In genomic region chr5:180088561-180088960, GRCh38 we compare ENCODE assay signal across 21 cellular contexts.
"Had no signal": no experiment of that assay in that cellular context is flagged by ENCODE, and none has a peak within 500 bp of the region (broad histone marks: within the 10 kb centered on the region; RNA-seq: fewer than 3 reads in every experiment).

No MANE protein-coding gene starts in this region.

- H3K4me3 ChIP-seq: breast epithelium, colonic mucosa, left ventricle myocardium inferior, lung, mucosa of descending colon, upper lobe of left lung, vagina had no signal

- H3K27ac Mint-ChIP-seq: activated CD4-positive, alpha-beta memory T cell treated with anti-CD3 and anti-CD28 coated beads for 36 hours; stimulated activated memory B cell treated with anti-CD40 and anti-IgM and Interleukin-4, amounts not matched to agents 10 μg/mL and 1 μg/mL and 100 μg/mL, for 72 hours; stimulated activated naive CD8-positive, alpha-beta T cell treated with anti-CD3 and anti-CD28 coated beads, Interleukin-15, amount 100 ng/mL, for 72 hours had no signal

- H3K4me3 Mint-ChIP-seq: activated CD4-positive, alpha-beta memory T cell treated with anti-CD3 and anti-CD28 coated beads for 36 hours; stimulated activated memory B cell treated with anti-CD40 and anti-IgM and Interleukin-4, amounts not matched to agents 10 μg/mL and 1 μg/mL and 100 μg/mL, for 72 hours had no signal

- H3K9me3 ChIP-seq: breast epithelium, colonic mucosa, left ventricle myocardium inferior, mucosa of descending colon, upper lobe of left lung, vagina had no signal

- H3K27me3 ChIP-seq: breast epithelium, colonic mucosa, upper lobe of left lung, vagina had no signal

- ATAC-seq: mucosa of descending colon; sciatic nerve; stimulated activated memory B cell treated with anti-CD40 and anti-IgM and Interleukin-4, amounts not matched to agents 10 μg/mL and 1 μg/mL and 100 μg/mL, for 72 hours; stimulated activated naive CD8-positive, alpha-beta T cell treated with anti-CD3 and anti-CD28 coated beads, Interleukin-15, amount 100 ng/mL, for 72 hours had no signal

- H3K9me3 Mint-ChIP-seq: activated CD4-positive, alpha-beta memory T cell treated with anti-CD3 and anti-CD28 coated beads for 36 hours; stimulated activated memory B cell treated with anti-CD40 and anti-IgM and Interleukin-4, amounts not matched to agents 10 μg/mL and 1 μg/mL and 100 μg/mL, for 72 hours; stimulated activated naive CD8-positive, alpha-beta T cell treated with anti-CD3 and anti-CD28 coated beads, Interleukin-15, amount 100 ng/mL, for 72 hours had no signal

- H3K4me1 ChIP-seq: breast epithelium had no signal

- DNase-seq: activated CD4-positive, alpha-beta memory T cell treated with anti-CD3 and anti-CD28 coated beads for 36 hours; activated CD4-positive, alpha-beta T cell treated with anti-CD3 and anti-CD28 coated beads for 4 hours; activated CD8-positive, alpha-beta memory T cell treated with anti-CD3 and anti-CD28 coated beads, Interleukin-2, amount 50 U/mL, for 4 hours; activated gamma-delta T cell; activated naive CD4-positive, alpha-beta T cell treated with anti-CD3 and anti-CD28 coated beads, Interleukin-2, amount 50 U/mL, for 16 hours; activated T-cell treated with anti-CD3 and anti-CD28 coated beads, Interleukin-2, amount 50 U/mL, for 1 hour; colonic mucosa; effector CD8-positive, alpha-beta T cell; left ventricle myocardium inferior; mesendoderm; mucosa of descending colon; small intestine; stimulated activated CD4-positive, alpha-beta T cell treated with anti-CD3 and anti-CD28 coated beads, Interleukin-4, amount 100 ng/mL, for 24 hours; stimulated activated naive CD8-positive, alpha-beta T cell treated with anti-CD3 and anti-CD28 coated beads, Interleukin-15, amount 100 ng/mL, for 72 hours; substantia nigra; upper lobe of left lung had no signal

- H3K36me3 ChIP-seq: breast epithelium, colonic mucosa, left ventricle myocardium inferior, upper lobe of left lung, vagina had no signal

- H3K36me3 Mint-ChIP-seq: activated CD4-positive, alpha-beta memory T cell treated with anti-CD3 and anti-CD28 coated beads for 36 hours; stimulated activated memory B cell treated with anti-CD40 and anti-IgM and Interleukin-4, amounts not matched to agents 10 μg/mL and 1 μg/mL and 100 μg/mL, for 72 hours had no signal

- H3K27ac ChIP-seq: breast epithelium, colonic mucosa, left ventricle myocardium inferior, upper lobe of left lung, vagina had no signal
